9 cellular contexts compared by ENCODE assay signal in the genomic region with DNA sequence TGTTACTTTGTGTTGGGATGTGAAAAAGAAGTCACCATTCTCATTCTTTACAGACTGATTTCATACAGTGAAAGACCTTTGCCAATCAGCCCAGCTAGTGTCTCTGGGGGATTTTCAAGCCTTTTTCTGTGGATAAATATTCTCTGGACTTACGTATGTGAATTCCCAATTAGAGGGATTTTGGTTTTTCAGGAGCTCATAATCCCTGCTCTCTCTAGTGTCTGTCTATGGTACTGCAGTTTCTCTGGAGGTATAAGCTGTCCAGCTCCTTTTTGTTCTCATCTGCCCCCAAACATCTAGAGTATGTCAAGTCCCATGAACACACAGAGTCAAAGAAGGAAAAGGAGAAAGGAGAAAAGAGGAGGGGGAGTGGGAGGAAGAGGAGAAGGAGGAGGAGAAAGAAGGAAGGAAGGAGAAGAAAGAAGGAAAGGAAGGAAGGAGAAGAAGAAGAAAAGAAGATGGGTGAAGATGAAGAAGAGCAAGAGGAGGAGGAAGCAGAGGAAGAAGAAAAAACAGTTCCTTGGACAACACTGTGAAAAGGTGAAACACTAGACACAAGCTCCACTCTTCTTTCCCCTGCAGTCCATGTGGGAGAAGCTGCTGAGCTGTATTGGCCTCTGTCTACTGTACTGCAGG.
A peak's percentile ranks its signal among the peaks of the same experiment; 100 is the strongest.
DNase-seq lines count a peak whose midpoint lies in the region; ATAC-seq and TF ChIP-seq lines count a peak whose summit lies in the region.
"Had no signal": no experiment of that assay in that cellular context is flagged by ENCODE, and none has a peak within 500 bp of the region (broad histone marks: within the 10 kb centered on the region; RNA-seq: fewer than 3 reads in every experiment).

No MANE protein-coding gene starts in this region.

- no peak overlapping the region for H3K27ac ChIP-seq in A673 (ENCODE audit: low read depth, low read length, poor library complexity, severe bottlenecking)
- H3K27ac ChIP-seq in GM23338 (ENCODE audit: low read depth): no peak overlapping the region

- TF ChIP-seq CTCF in A673 (conservative IDR thresholded peaks at IDR 0.05; ENCODE audit: low read depth, low read length) (peak; percentile 69), GM23338 (conservative IDR thresholded peaks at IDR 0.05; ENCODE audit: low read depth in 2 of 2) (peak; percentile 52 to 60)

- H3K4me1 ChIP-seq in A673 (ENCODE audit: insufficient read depth, low read length, poor library complexity, severe bottlenecking) (no peaks in the 10 kb centered on the region), GM23338 (ENCODE audit: insufficient read depth) (no peaks in the 10 kb centered on the region), adipocyte (ENCODE audit: control insufficient read depth, insufficient read depth, low read length) (peaks cover 4% of the 10 kb centered on the region)

- no peaks in the 10 kb centered on the region for H3K79me2 ChIP-seq in GM23338 (replicated peaks; ENCODE audit: insufficient read depth)

- no peaks in the 10 kb centered on the region for H3K27me3 ChIP-seq in A673 (replicated peaks; ENCODE audit: insufficient read depth, low read depth, low read length, poor library complexity)
- H3K27me3 ChIP-seq in GM23338 (ENCODE audit: insufficient read depth): no peaks in the 10 kb centered on the region
- no peaks in the 10 kb centered on the region for H3K27me3 ChIP-seq in adipocyte (replicated peaks; ENCODE audit: control insufficient read depth, insufficient read depth, low read length)

- H3K4me3 ChIP-seq in A673 (ENCODE audit: low read depth, low read length, poor library complexity, severe bottlenecking) (no peak overlapping the region), GM23338 (no peak overlapping the region), adipocyte (ENCODE audit: low read length) (no peak overlapping the region)

- BruUV-seq in A673 (replicated peaks; lab: Mats Ljungman, UMichigan): no TSS peak

- POLR2A ChIA-PET in A673 (lab: Charles Lee; ENCODE audit: low non-redundant PET): no interaction called here

- H3K27ac Mint-ChIP-seq in GM23338: no peak overlapping the region

- H3K4me3 Mint-ChIP-seq in GM23338: no peak overlapping the region

- no peaks in the 10 kb centered on the region for H3F3A ChIP-seq in GM23338 (replicated peaks; ENCODE audit: low read depth)

- DNase-seq in A673 (ENCODE audit: low spot score): peak; percentile 54
- peak; percentile 65 for DNase-seq in GM23338 (ENCODE audit: low spot score)
- DNase-seq in adipocyte (ENCODE audit: low read depth): peak; percentile 60
- DNase-seq in iris pigment epithelial cell (ENCODE audit: low read depth): peak; percentile 66
- no peak for DNase-seq in stimulated activated CD4-positive, alpha-beta T cell treated with anti-CD3 and anti-CD28 coated beads, Interleukin-15, amount 100 ng/mL, for 24 hours
- no peak for DNase-seq in MV-4-11 (lab: John Stamatoyannopoulos, UW)
- no peak for DNase-seq in activated CD4-positive, CD25-positive, alpha-beta regulatory T cell (lab: John Stamatoyannopoulos, UW)
- no peak for DNase-seq in SHP77 treated with DMSO at 0.1 percent for 48 hours (lab: John Stamatoyannopoulos, UW)
- DNase-seq: NCI-H510A treated with DMSO at 0.1 percent for 48 hours had no signal

- H3K36me3 Mint-ChIP-seq in GM23338 (ENCODE audit: low read depth): peaks cover 10% of the 10 kb centered on the region; the same call in 2 of the 3 replicates

- H3K4me2 ChIP-seq in GM23338: no peak overlapping the region

- H3K9ac ChIP-seq in adipocyte (ENCODE audit: low read length): no peak overlapping the region

- intact Hi-C loops in A673 (cut with micrococcal nuclease; ENCODE audit: unreplicated experiment): loop anchor here (5.0 kb wide), 2 partner anchors 94 to 274 kb away; no protein-coding TSS in a partner anchor

- ATAC-seq in GM23338: peak; percentile 49; the same call in 2 of the 3 replicates

- no peaks in the 10 kb centered on the region for H3K4me1 Mint-ChIP-seq in GM23338

- H3K9me3 ChIP-seq in A673 (ENCODE audit: low read depth, low read length, poor library complexity, severe bottlenecking) (no peaks in the 10 kb centered on the region), adipocyte (ENCODE audit: control insufficient read depth, low read length) (no peaks in the 10 kb centered on the region)

- no peaks in the 10 kb centered on the region for H4K20me1 ChIP-seq in GM23338 (replicated peaks; ENCODE audit: insufficient read depth)

- H3K9me3 Mint-ChIP-seq in GM23338: peaks cover 12% of the 10 kb centered on the region

- H2AFZ ChIP-seq in GM23338: no peak overlapping the region

- CTCF ChIA-PET in A673 (lab: Charles Lee): interaction anchor here (0.5 to 1.5 kb wide), 8 partner anchors 10 to 1193 kb away, joined by 3 to 41 read pairs (median 3); no protein-coding TSS in a partner anchor

- no peaks in the 10 kb centered on the region for H3K9me2 ChIP-seq in GM23338 (ENCODE audit: insufficient read depth)

- H3K27me3 Mint-ChIP-seq in GM23338 (ENCODE audit: insufficient read depth, low read depth, poor library complexity): peaks cover 15% of the 10 kb centered on the region

- no peaks in the 10 kb centered on the region for H3K36me3 ChIP-seq in A673 (ENCODE audit: insufficient read depth, low read length, poor library complexity, severe bottlenecking)
- no peaks in the 10 kb centered on the region for H3K36me3 ChIP-seq in GM23338 (ENCODE audit: insufficient read depth)
- H3K36me3 ChIP-seq in adipocyte (ENCODE audit: control insufficient read depth, insufficient read depth, low read length, severe bottlenecking): no peaks in the 10 kb centered on the region

TF ChIP-seq in GM23338, 12 proteins besides CTCF, POLR2A, EP300 and RAD21:
- TF ChIP-seq, protein P1, sequence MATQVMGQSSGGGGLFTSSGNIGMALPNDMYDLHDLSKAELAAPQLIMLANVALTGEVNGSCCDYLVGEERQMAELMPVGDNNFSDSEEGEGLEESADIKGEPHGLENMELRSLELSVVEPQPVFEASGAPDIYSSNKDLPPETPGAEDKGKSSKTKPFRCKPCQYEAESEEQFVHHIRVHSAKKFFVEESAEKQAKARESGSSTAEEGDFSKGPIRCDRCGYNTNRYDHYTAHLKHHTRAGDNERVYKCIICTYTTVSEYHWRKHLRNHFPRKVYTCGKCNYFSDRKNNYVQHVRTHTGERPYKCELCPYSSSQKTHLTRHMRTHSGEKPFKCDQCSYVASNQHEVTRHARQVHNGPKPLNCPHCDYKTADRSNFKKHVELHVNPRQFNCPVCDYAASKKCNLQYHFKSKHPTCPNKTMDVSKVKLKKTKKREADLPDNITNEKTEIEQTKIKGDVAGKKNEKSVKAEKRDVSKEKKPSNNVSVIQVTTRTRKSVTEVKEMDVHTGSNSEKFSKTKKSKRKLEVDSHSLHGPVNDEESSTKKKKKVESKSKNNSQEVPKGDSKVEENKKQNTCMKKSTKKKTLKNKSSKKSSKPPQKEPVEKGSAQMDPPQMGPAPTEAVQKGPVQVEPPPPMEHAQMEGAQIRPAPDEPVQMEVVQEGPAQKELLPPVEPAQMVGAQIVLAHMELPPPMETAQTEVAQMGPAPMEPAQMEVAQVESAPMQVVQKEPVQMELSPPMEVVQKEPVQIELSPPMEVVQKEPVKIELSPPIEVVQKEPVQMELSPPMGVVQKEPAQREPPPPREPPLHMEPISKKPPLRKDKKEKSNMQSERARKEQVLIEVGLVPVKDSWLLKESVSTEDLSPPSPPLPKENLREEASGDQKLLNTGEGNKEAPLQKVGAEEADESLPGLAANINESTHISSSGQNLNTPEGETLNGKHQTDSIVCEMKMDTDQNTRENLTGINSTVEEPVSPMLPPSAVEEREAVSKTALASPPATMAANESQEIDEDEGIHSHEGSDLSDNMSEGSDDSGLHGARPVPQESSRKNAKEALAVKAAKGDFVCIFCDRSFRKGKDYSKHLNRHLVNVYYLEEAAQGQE (IDR thresholded peaks at IDR 0.05; ENCODE audit: unreplicated experiment): no peak
- no peak for TF ChIP-seq ZNF114 (CRISPR knock-in tag; IDR thresholded peaks at IDR 0.05)

Comparison
In these comparisons a context has a peak if more than half of its experiments do, and no peak if none do; other contexts are left out.
1. DNase-seq: peak in A673 (single experiment), GM23338 (single experiment), adipocyte (single experiment) and iris pigment epithelial cell (single experiment); none in stimulated activated CD4-positive, alpha-beta T cell treated with anti-CD3 and anti-CD28 coated beads, Interleukin-15, amount 100 ng/mL, for 24 hours (single experiment), MV-4-11 (single experiment), activated CD4-positive, CD25-positive, alpha-beta regulatory T cell (0 of 4) and SHP77 treated with DMSO at 0.1 percent for 48 hours (single experiment).